ENCODE assay signal across 11 cellular contexts in genomic region chr17:31654936-31655335, GRCh38.
A peak's percentile ranks its signal among the peaks of the same experiment; 100 is the strongest.
DNase-seq lines count a peak whose midpoint lies in the region; ATAC-seq and TF ChIP-seq lines count a peak whose summit lies in the region.
"Had no signal": no experiment of that assay in that cellular context is flagged by ENCODE, and none has a peak within 500 bp of the region (broad histone marks: within the 10 kb centered on the region; RNA-seq: fewer than 3 reads in every experiment).

No MANE protein-coding gene starts in this region.

- no peak for TF ChIP-seq POLR2A in transverse colon (IDR thresholded peaks at IDR 0.05)

- no peaks in the 10 kb centered on the region for H3K9me3 ChIP-seq in transverse colon
- H3K9me3 ChIP-seq: lower lobe of right lung, SJCRH30 had no signal

- in situ Hi-C loops in transverse colon (cut with MboI; ENCODE audit: low pct_ligation_motif_present in 1 of 4, low pct_unique_long_range_greater_than_20kb in 1 of 4, low sequenced_read_pairs in 3 of 4) = no loop called here

- no peak overlapping the region for H3K27ac Mint-ChIP-seq in activated T-helper 2 cell treated with anti-CD3 and anti-CD28 coated beads, Interferon-gamma antibody, Interleukin-2, Interleukin-4, amounts not matched to agents 10 μg/mL and 5 μg/mL and 100 μg/mL, durations not matched to agents 14 hours and 24 hours and 36 hours

- peaks cover 11% of the 10 kb centered on the region for H3K27me3 Mint-ChIP-seq in activated T-helper 2 cell treated with anti-CD3 and anti-CD28 coated beads, Interferon-gamma antibody, Interleukin-2, Interleukin-4, amounts not matched to agents 10 μg/mL and 5 μg/mL and 100 μg/mL, durations not matched to agents 14 hours and 24 hours and 36 hours (ENCODE audit: low read depth)

- H3K4me1 ChIP-seq in transverse colon = no peaks in the 10 kb centered on the region
- H3K4me1 ChIP-seq: lower lobe of right lung, SJCRH30 had no signal

- ATAC-seq in HG03175 (IDR thresholded peaks at IDR 0.05; ENCODE audit: unreplicated experiment) (peak; percentile 86), esophagus mucosa (peak; percentile 99)

- no peaks in the 10 kb centered on the region for H3K4me1 Mint-ChIP-seq in activated T-helper 2 cell treated with anti-CD3 and anti-CD28 coated beads, Interferon-gamma antibody, Interleukin-2, Interleukin-4, amounts not matched to agents 10 μg/mL and 5 μg/mL and 100 μg/mL, durations not matched to agents 14 hours and 24 hours and 36 hours (ENCODE audit: low read depth)

- H3K27me3 ChIP-seq in transverse colon = no peaks in the 10 kb centered on the region
- H3K27me3 ChIP-seq: cardiac muscle cell, SJCRH30 had no signal

- DNase-seq in RPMI7951 (ENCODE audit: low read depth) (peak; percentile 97), amniotic stem cell (lab: John Stamatoyannopoulos, UW) (no peak), transverse colon (no peak)
- DNase-seq in stimulated activated CD8-positive, alpha-beta memory T cell treated with anti-CD3 and anti-CD28 coated beads, Interleukin-15, amount 100 ng/mL, for 4 hours (ENCODE audit: low read depth in 2 of 2) = peak; percentile 2 to 7
- no peak for DNase-seq in activated T-helper 2 cell treated with anti-CD3 and anti-CD28 coated beads, Interferon-gamma antibody, Interleukin-2, Interleukin-4, amounts not matched to agents 10 μg/mL and 5 μg/mL and 100 μg/mL, durations not matched to agents 14 hours and 24 hours and 36 hours (ENCODE audit: low spot score)
- DNase-seq: lower lobe of right lung, NCI-H2029 treated with DMSO at 0.1 percent for 48 hours, SJCRH30 had no signal

- no peak for TF ChIP-seq CTCF in transverse colon (IDR thresholded peaks at IDR 0.05)

- 84% methylated on average over 6 of the region's 8 CpGs; no CpG with 5 or more reads in 1 of the 2 donors for WGBS in transverse colon (ENCODE audit: low coverage in 1 of 2), 2 donors

- H3K4me3 Mint-ChIP-seq in activated T-helper 2 cell treated with anti-CD3 and anti-CD28 coated beads, Interferon-gamma antibody, Interleukin-2, Interleukin-4, amounts not matched to agents 10 μg/mL and 5 μg/mL and 100 μg/mL, durations not matched to agents 14 hours and 24 hours and 36 hours (ENCODE audit: low read depth) = no peak overlapping the region

- no peak for TF ChIP-seq EP300 in transverse colon (IDR thresholded peaks at IDR 0.05; ENCODE audit: low read depth)

- no peaks in the 10 kb centered on the region for H3K9me3 Mint-ChIP-seq in activated T-helper 2 cell treated with anti-CD3 and anti-CD28 coated beads, Interferon-gamma antibody, Interleukin-2, Interleukin-4, amounts not matched to agents 10 μg/mL and 5 μg/mL and 100 μg/mL, durations not matched to agents 14 hours and 24 hours and 36 hours

- H3K36me3 ChIP-seq in transverse colon = no peaks in the 10 kb centered on the region
- H3K36me3 ChIP-seq: cardiac muscle cell, lower lobe of right lung, SJCRH30 had no signal

- no peaks in the 10 kb centered on the region for H3K36me3 Mint-ChIP-seq in activated T-helper 2 cell treated with anti-CD3 and anti-CD28 coated beads, Interferon-gamma antibody, Interleukin-2, Interleukin-4, amounts not matched to agents 10 μg/mL and 5 μg/mL and 100 μg/mL, durations not matched to agents 14 hours and 24 hours and 36 hours (ENCODE audit: low read depth)

- no peak overlapping the region for H3K27ac ChIP-seq in transverse colon
- H3K27ac ChIP-seq: cardiac muscle cell, lower lobe of right lung, SJCRH30 had no signal

- intact Hi-C loops in activated T-helper 2 cell treated with anti-CD3 and anti-CD28 coated beads, Interferon-gamma antibody, Interleukin-2, Interleukin-4, amounts not matched to agents 10 μg/mL and 5 μg/mL and 100 μg/mL, durations not matched to agents 14 hours and 24 hours and 36 hours (cut with micrococcal nuclease) = no loop called here
- intact Hi-C loops in transverse colon (cut with DNase I; ENCODE audit: low total_unique reads) = no loop called here

- no peak overlapping the region for H3K4me3 ChIP-seq in transverse colon
- H3K4me3 ChIP-seq: cardiac muscle cell, lower lobe of right lung, SJCRH30 had no signal

Comparison
In these comparisons a context has a peak if more than half of its experiments do, and no peak if none do; other contexts are left out.
1. DNase-seq: peak in RPMI7951 (single experiment) and stimulated activated CD8-positive, alpha-beta memory T cell treated with anti-CD3 and anti-CD28 coated beads, Interleukin-15, amount 100 ng/mL, for 4 hours (2 of 2); none in amniotic stem cell (single experiment), activated T-helper 2 cell treated with anti-CD3 and anti-CD28 coated beads, Interferon-gamma antibody, Interleukin-2, Interleukin-4, amounts not matched to agents 10 μg/mL and 5 μg/mL and 100 μg/mL, durations not matched to agents 14 hours and 24 hours and 36 hours (single experiment) and transverse colon (single experiment).